In genomic region chr22:19961868-19962245, GRCh38 we compare ENCODE assay signal across 1 cellular context.
TF ChIP-seq lines count a peak whose summit lies in the region.

No MANE protein-coding gene starts in this region.

TF ChIP-seq in HCT116, 20 proteins besides CTCF, POLR2A, EP300 and RAD21 (continued from another document):
- no peak for TF ChIP-seq REST (IDR thresholded peaks at IDR 0.05; ENCODE audit: low read depth)
- TF ChIP-seq FOSL1 (IDR thresholded peaks at IDR 0.05; ENCODE audit: low read depth): no peak
- no peak for TF ChIP-seq EGR1 (IDR thresholded peaks at IDR 0.05; ENCODE audit: low read depth)
- TF ChIP-seq SP1 (IDR thresholded peaks at IDR 0.05; ENCODE audit: low read depth): no peak
- TF ChIP-seq MAX (IDR thresholded peaks at IDR 0.05): no peak
- TF ChIP-seq ZNF274 (IDR thresholded peaks at IDR 0.05; ENCODE audit: low read depth, low read length): no peak
- TF ChIP-seq SRF (IDR thresholded peaks at IDR 0.05; ENCODE audit: low read depth): no peak
- no peak for TF ChIP-seq ZFX (IDR thresholded peaks at IDR 0.05)
- TF ChIP-seq CBX3 (IDR thresholded peaks at IDR 0.05; ENCODE audit: low read depth): no peak
